Comparison of ENCODE assay signal across 8 cellular contexts in the genomic region with DNA sequence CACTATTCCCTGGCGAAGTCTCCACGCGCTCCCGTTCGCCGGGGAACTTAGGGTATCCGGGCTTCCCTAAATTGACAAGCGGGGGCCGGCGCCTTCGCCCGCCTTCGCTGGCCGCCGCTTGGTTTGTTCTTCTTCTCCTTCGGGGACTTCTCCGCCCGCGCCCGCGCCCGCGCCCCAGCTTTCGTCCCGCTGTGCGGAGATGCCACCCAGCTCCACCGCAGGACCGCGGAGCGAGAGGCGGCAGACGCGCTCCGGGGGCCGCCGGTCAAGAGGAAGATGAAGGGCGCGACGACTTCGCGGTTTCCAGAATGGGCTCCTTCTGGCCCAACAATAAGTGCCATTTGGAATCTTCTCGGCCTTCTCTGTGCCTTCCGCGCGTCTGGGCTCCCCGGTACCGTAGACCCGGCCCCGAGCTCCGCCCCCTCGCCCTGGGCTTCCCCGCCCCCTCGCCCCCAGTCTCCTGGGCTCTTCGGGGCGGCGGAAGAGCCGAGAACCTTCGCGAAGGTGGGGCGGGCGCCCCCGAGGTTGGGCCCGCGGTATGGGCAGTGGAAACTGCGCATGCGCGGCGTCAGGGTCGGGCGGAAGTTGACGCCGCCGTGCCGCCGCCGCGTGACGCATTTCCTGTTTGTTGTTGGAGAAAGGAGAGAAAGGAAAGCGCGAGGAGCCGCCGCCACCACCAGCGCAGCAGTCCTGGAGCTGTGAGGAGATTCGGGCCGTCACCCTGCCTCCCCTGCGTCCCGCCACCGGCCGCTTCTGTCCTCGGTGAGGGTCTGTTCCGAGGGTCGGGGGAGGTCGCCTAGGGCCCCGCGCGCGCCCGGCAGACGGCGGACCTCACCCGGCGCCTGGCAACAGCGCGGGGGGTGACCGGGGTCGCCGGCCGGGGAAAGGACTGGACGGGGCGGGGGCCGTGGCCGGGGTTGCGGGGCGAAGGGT. TPM values are rescaled to one million over a fixed set of nuclear protein-coding genes. Genes with fewer than 3 reads are reported as not detected.
DNase-seq lines count a peak whose midpoint lies in the region; ATAC-seq and TF ChIP-seq lines count a peak whose summit lies in the region.

A gene (plus strand): TSS at position 622 of the 933 bp plus-strand sequence. CDS start 21,569 bp downstream, outside the sequence.

- TF ChIP-seq EP300 in ovary (IDR thresholded peaks at IDR 0.05): no peak

- WGBS in ovary, 3 donors: 0 to 1% (median 1%) methylated on average over 64 to 114 of the region's 114 CpGs
- WGBS in thymus: under 1% methylated on average over 114 of the region's 114 CpGs

- TF ChIP-seq CTCF in GM12865 (IDR thresholded peaks at IDR 0.05; ENCODE audit: insufficient read depth, low read depth, low read length, missing control alignments) (no peak), ovary (IDR thresholded peaks at IDR 0.05) (peak in 1 of 3 donors; percentile 32)

- DNase-seq in GM12865 (ENCODE audit: low read depth): peak; percentile 96
- DNase-seq in NCI-H128 (lab: John Stamatoyannopoulos, UW; ENCODE audit: unreplicated experiment): peak; percentile 90
- DNase-seq in SW 1271 (lab: John Stamatoyannopoulos, UW): peak; percentile 87 to 88
- DNase-seq in activated naive CD8-positive, alpha-beta T cell treated with anti-CD3 and anti-CD28 coated beads, Interleukin-2, amount 50 U/mL, for 16 hours (ENCODE audit: low read depth, low spot score): peak; percentile 86
- peak; percentile 95 for DNase-seq in Right ventricle myocardium inferior (ENCODE audit: missing footprints)
- DNase-seq in ovary: peak; percentile 94 to 97 (median 96)

- peak; percentile 76 for ATAC-seq in HG02678 (IDR thresholded peaks at IDR 0.05; ENCODE audit: unreplicated experiment)
- peak; percentile 92 for ATAC-seq in Right ventricle myocardium inferior

- intact Hi-C loops in Right ventricle myocardium inferior (cut with DNase I) (loop anchor here (2.0 to 5.0 kb wide), 2 partner anchors 50 to 59 kb away; no protein-coding TSS in a partner anchor), ovary (cut with DNase I) (no loop called here)

- H3K9me3 ChIP-seq in ovary (no peaks in the 10 kb centered on the region), thymus (ENCODE audit: control insufficient read depth) (no peaks in the 10 kb centered on the region)

- peaks cover 15% of the 10 kb centered on the region for H3K4me1 ChIP-seq in ovary (ENCODE audit: insufficient read depth)
- peaks cover 15% of the 10 kb centered on the region for H3K4me1 ChIP-seq in thymus (ENCODE audit: control insufficient read depth, insufficient read depth, low read length)

- H3K27me3 ChIP-seq in ovary: no peaks in the 10 kb centered on the region
- no peaks in the 10 kb centered on the region for H3K27me3 ChIP-seq in thymus (ENCODE audit: control insufficient read depth, insufficient read depth)

- TF ChIP-seq POLR2A in ovary (IDR thresholded peaks at IDR 0.05): peak; percentile 91

- H3K4me3 ChIP-seq in GM12865 (ENCODE audit: low read depth, low read length) (peak within 1 kb of the TSS; percentile 79), ovary (peak within 1 kb of the TSS; percentile 75), thymus (ENCODE audit: low read length) (peak within 1 kb of the TSS; percentile 98)

- peak within 1 kb of the TSS; percentile 87 to 98 for H3K27ac ChIP-seq in ovary
- H3K27ac ChIP-seq in thymus (ENCODE audit: low read depth): peak within 1 kb of the TSS; percentile 96

- H3K36me3 ChIP-seq in ovary (no peaks in the 10 kb centered on the region), thymus (ENCODE audit: control insufficient read depth, insufficient read depth) (no peaks in the 10 kb centered on the region)

RNA-seq across cellular contexts. Expression of the gene that starts here (rescaled TPM):
- 195 TPM for total RNA-seq in Right ventricle myocardium inferior
- 100 to 1,000 TPM in 2 of 7 donors, 10 to 100 TPM in 5; 79.0 to 106 (median 86.7) TPM for total RNA-seq in ovary
- 100 to 1,000 TPM; 106 to 154 TPM for polyA plus RNA-seq in ovary
- 166 TPM for polyA plus RNA-seq in thymus

Comparison
In these comparisons a context has a peak if more than half of its experiments do, and no peak if none do; other contexts are left out.
1. Peak in every context shown above with its lines: DNase-seq, ATAC-seq, H3K4me3 ChIP-seq and H3K27ac ChIP-seq.